19 cellular contexts compared by ENCODE assay signal in the genomic region with DNA sequence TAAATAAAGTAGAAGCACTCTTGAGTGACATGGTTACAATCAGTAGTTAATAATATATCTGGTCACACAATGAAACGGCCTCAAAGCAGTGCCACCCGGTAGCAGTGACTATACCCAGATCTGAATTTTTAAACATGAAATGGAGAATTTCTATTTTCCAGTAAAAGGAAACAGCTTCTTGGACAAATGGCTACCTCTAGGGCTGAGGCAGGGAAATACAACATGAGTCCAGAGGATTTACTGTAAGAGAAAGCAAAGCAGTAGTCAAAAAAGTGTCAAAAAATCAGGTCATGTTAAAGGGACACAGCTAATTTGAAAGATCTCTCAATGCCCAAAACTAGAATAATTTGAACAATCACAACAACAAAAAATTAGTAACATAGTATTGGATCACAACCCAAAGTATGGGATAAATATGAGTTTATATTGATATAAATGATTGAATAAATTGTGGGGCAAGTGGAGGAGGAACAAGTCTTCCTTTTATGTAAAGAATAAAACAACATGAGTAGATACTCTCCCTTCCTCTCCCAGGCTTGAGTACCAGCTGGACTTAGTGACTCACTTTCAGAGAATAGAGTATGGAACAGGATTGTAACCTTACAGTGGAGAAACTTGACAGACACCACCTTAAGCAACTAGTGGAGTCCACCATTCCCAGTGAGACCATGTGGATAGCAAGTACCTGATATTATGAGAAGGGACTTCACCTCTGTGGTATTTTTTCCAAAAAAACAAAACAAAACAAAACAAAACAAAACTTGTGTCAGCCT.
DNase-seq lines count a peak whose midpoint lies in the region; ATAC-seq and TF ChIP-seq lines count a peak whose summit lies in the region.
"Had no signal": no experiment of that assay in that cellular context is flagged by ENCODE, and none has a peak within 500 bp of the region (broad histone marks: within the 10 kb centered on the region; RNA-seq: fewer than 3 reads in every experiment).

No MANE protein-coding gene starts in this region.

- DNase-seq in ACHN (peak; percentile 29), GM23248 (peak; percentile 10), brain microvascular endothelial cell (no peak), foreskin keratinocyte (peak; percentile 19 to 59)
- DNase-seq in stimulated activated naive B cell treated with anti-CD40 and anti-IgM and Interleukin-4, amounts not matched to agents 10 μg/mL and 1 μg/mL and 100 μg/mL, for 72 hours = no peak
- DNase-seq: activated naive CD8-positive, alpha-beta T cell treated with anti-CD3 and anti-CD28 coated beads, Interleukin-2, amount 50 U/mL, for 24 hours; colonic mucosa; naive thymus-derived CD8-positive, alpha-beta T cell; NCI-H1092 treated with DMSO at 0.1 percent for 48 hours; NCI-H2107; NCI-H526; stimulated activated CD4-positive, alpha-beta T cell treated with anti-CD3 and anti-CD28 coated beads, Interleukin-4, amount 100 ng/mL, for 1 hour had no signal

- no peak overlapping the region for H3K4me3 Mint-ChIP-seq in stimulated activated naive B cell treated with anti-CD40 and anti-IgM and Interleukin-4, amounts not matched to agents 10 μg/mL and 1 μg/mL and 100 μg/mL, for 72 hours
- H3K4me3 Mint-ChIP-seq: activated naive CD8-positive, alpha-beta T cell treated with anti-CD3 and anti-CD28 coated beads, Interleukin-2, amount 50 U/mL, for 24 hours; memory B cell; naive thymus-derived CD8-positive, alpha-beta T cell; T-helper 2 cell treated with Interferon-gamma antibody and Interleukin-4, amounts not matched to agents 5 μg/mL and 100 μg/mL, for 36 hours had no signal

- no peak overlapping the region for H3K4me2 ChIP-seq in GM23248 (ENCODE audit: unreplicated experiment)

- H3K4me1 ChIP-seq in GM23248 (ENCODE audit: insufficient read depth) (no peaks in the 10 kb centered on the region), foreskin keratinocyte (no peaks in the 10 kb centered on the region)
- H3K4me1 ChIP-seq: colonic mucosa had no signal

- no peaks in the 10 kb centered on the region for H3K9me3 ChIP-seq in GM23248 (ENCODE audit: low read depth)
- H3K9me3 ChIP-seq: colonic mucosa had no signal

- H3K27ac ChIP-seq in GM23248 = no peak overlapping the region
- H3K27ac ChIP-seq in brain microvascular endothelial cell = no peak overlapping the region
- no peak overlapping the region for H3K27ac ChIP-seq in foreskin keratinocyte
- H3K27ac ChIP-seq: colonic mucosa, skin epidermis had no signal

- no peaks in the 10 kb centered on the region for H3K9me2 ChIP-seq in GM23248 (ENCODE audit: insufficient read depth)

- H3K4me3 ChIP-seq in GM23248 = no peak overlapping the region
- H3K4me3 ChIP-seq in brain microvascular endothelial cell (ENCODE audit: low read depth, low read length) = no peak overlapping the region
- H3K4me3 ChIP-seq: colonic mucosa, skin epidermis had no signal

- no peak overlapping the region for H3K9ac ChIP-seq in GM23248

- H3K4me1 Mint-ChIP-seq in stimulated activated naive B cell treated with anti-CD40 and anti-IgM and Interleukin-4, amounts not matched to agents 10 μg/mL and 1 μg/mL and 100 μg/mL, for 72 hours = no peaks in the 10 kb centered on the region
- H3K4me1 Mint-ChIP-seq: activated naive CD8-positive, alpha-beta T cell treated with anti-CD3 and anti-CD28 coated beads, Interleukin-2, amount 50 U/mL, for 24 hours; memory B cell; naive thymus-derived CD8-positive, alpha-beta T cell had no signal

- WGBS in GM23248 (ENCODE audit: low coverage in 1 of 2, low lambda C conversion rate in 2 of 2, missing lambda C conversion rate in 2 of 2), 2 experiments = 44 to 53% methylated on average over 2 of the region's 2 CpGs

- H2AFZ ChIP-seq in GM23248 = no peak overlapping the region

- TF ChIP-seq CTCF in brain microvascular endothelial cell (IDR thresholded peaks at IDR 0.05; ENCODE audit: low read depth, low read length, missing control alignments) (peak; percentile 21), foreskin keratinocyte (conservative IDR thresholded peaks at IDR 0.05) (peak; percentile 51)

- H3K9me3 Mint-ChIP-seq in stimulated activated naive B cell treated with anti-CD40 and anti-IgM and Interleukin-4, amounts not matched to agents 10 μg/mL and 1 μg/mL and 100 μg/mL, for 72 hours = no peaks in the 10 kb centered on the region
- H3K9me3 Mint-ChIP-seq: activated naive CD8-positive, alpha-beta T cell treated with anti-CD3 and anti-CD28 coated beads, Interleukin-2, amount 50 U/mL, for 24 hours; activated T-helper 2 cell treated with anti-CD3 and anti-CD28 coated beads, Interferon-gamma antibody, Interleukin-2, Interleukin-4, amounts not matched to agents 10 μg/mL and 5 μg/mL and 100 μg/mL, durations not matched to agents 14 hours and 24 hours and 36 hours; memory B cell; naive thymus-derived CD8-positive, alpha-beta T cell; T-helper 2 cell treated with Interferon-gamma antibody and Interleukin-4, amounts not matched to agents 5 μg/mL and 100 μg/mL, for 36 hours had no signal

- no peaks in the 10 kb centered on the region for H3F3A ChIP-seq in GM23248 (ENCODE audit: insufficient read depth)

- no peaks in the 10 kb centered on the region for H3K79me2 ChIP-seq in GM23248 (ENCODE audit: insufficient read depth)

- H4K20me1 ChIP-seq in GM23248 (ENCODE audit: insufficient read depth) = no peaks in the 10 kb centered on the region

- ATAC-seq in foreskin keratinocyte (peak; percentile 75), GM19455 (IDR thresholded peaks at IDR 0.05; ENCODE audit: unreplicated experiment) (no peak), GM18858 (IDR thresholded peaks at IDR 0.05; ENCODE audit: unreplicated experiment) (no peak), GM18868 (IDR thresholded peaks at IDR 0.05; ENCODE audit: unreplicated experiment) (no peak)
- ATAC-seq in stimulated activated naive B cell treated with anti-CD40 and anti-IgM and Interleukin-4, amounts not matched to agents 10 μg/mL and 1 μg/mL and 100 μg/mL, for 72 hours (replicated peaks) = no peak
- ATAC-seq: activated naive CD8-positive, alpha-beta T cell treated with anti-CD3 and anti-CD28 coated beads, Interleukin-2, amount 50 U/mL, for 24 hours; naive thymus-derived CD8-positive, alpha-beta T cell had no signal

- H3K36me3 Mint-ChIP-seq in stimulated activated naive B cell treated with anti-CD40 and anti-IgM and Interleukin-4, amounts not matched to agents 10 μg/mL and 1 μg/mL and 100 μg/mL, for 72 hours = no peaks in the 10 kb centered on the region
- H3K36me3 Mint-ChIP-seq: memory B cell; naive thymus-derived CD8-positive, alpha-beta T cell had no signal

- in situ Hi-C loops in ACHN (cut with HindIII; ENCODE audit: low pct_ligation_motif_present, low pct_unique_long_range_greater_than_20kb, low sequenced_read_pairs) = no loop called here
- in situ Hi-C loops in GM23248 (cut with MboI) = no loop called here
- in situ Hi-C loops in brain microvascular endothelial cell (cut with HindIII; ENCODE audit: low pct_ligation_motif_present, low sequenced_read_pairs) = no loop called here

- H3K36me3 ChIP-seq in GM23248 (ENCODE audit: low read depth) = no peaks in the 10 kb centered on the region
- H3K36me3 ChIP-seq in brain microvascular endothelial cell (replicated peaks) = no peaks in the 10 kb centered on the region
- H3K36me3 ChIP-seq: colonic mucosa had no signal

- H3K27ac Mint-ChIP-seq in stimulated activated naive B cell treated with anti-CD40 and anti-IgM and Interleukin-4, amounts not matched to agents 10 μg/mL and 1 μg/mL and 100 μg/mL, for 72 hours = no peak overlapping the region
- H3K27ac Mint-ChIP-seq: activated naive CD8-positive, alpha-beta T cell treated with anti-CD3 and anti-CD28 coated beads, Interleukin-2, amount 50 U/mL, for 24 hours; activated T-helper 2 cell treated with anti-CD3 and anti-CD28 coated beads, Interferon-gamma antibody, Interleukin-2, Interleukin-4, amounts not matched to agents 10 μg/mL and 5 μg/mL and 100 μg/mL, durations not matched to agents 14 hours and 24 hours and 36 hours; memory B cell; naive thymus-derived CD8-positive, alpha-beta T cell; T-helper 2 cell treated with Interferon-gamma antibody and Interleukin-4, amounts not matched to agents 5 μg/mL and 100 μg/mL, for 36 hours had no signal

- peaks cover 6 to 23% of the 10 kb centered on the region in 2 donors for H3K27me3 Mint-ChIP-seq in stimulated activated naive B cell treated with anti-CD40 and anti-IgM and Interleukin-4, amounts not matched to agents 10 μg/mL and 1 μg/mL and 100 μg/mL, for 72 hours
- H3K27me3 Mint-ChIP-seq: activated naive CD8-positive, alpha-beta T cell treated with anti-CD3 and anti-CD28 coated beads, Interleukin-2, amount 50 U/mL, for 24 hours had no signal

- no peaks in the 10 kb centered on the region for H3K27me3 ChIP-seq in GM23248 (replicated peaks; ENCODE audit: insufficient read depth)
- H3K27me3 ChIP-seq in brain microvascular endothelial cell (replicated peaks) = no peaks in the 10 kb centered on the region
- H3K27me3 ChIP-seq in foreskin keratinocyte = no peaks in the 10 kb centered on the region
- H3K27me3 ChIP-seq: colonic mucosa had no signal

Comparison
In these comparisons a context has a peak if more than half of its experiments do, and no peak if none do; other contexts are left out.
1. DNase-seq: peak in ACHN (single experiment), GM23248 (single experiment) and foreskin keratinocyte (2 of 2); none in brain microvascular endothelial cell (single experiment) and stimulated activated naive B cell treated with anti-CD40 and anti-IgM and Interleukin-4, amounts not matched to agents 10 μg/mL and 1 μg/mL and 100 μg/mL, for 72 hours (single experiment).